In the genomic region with DNA sequence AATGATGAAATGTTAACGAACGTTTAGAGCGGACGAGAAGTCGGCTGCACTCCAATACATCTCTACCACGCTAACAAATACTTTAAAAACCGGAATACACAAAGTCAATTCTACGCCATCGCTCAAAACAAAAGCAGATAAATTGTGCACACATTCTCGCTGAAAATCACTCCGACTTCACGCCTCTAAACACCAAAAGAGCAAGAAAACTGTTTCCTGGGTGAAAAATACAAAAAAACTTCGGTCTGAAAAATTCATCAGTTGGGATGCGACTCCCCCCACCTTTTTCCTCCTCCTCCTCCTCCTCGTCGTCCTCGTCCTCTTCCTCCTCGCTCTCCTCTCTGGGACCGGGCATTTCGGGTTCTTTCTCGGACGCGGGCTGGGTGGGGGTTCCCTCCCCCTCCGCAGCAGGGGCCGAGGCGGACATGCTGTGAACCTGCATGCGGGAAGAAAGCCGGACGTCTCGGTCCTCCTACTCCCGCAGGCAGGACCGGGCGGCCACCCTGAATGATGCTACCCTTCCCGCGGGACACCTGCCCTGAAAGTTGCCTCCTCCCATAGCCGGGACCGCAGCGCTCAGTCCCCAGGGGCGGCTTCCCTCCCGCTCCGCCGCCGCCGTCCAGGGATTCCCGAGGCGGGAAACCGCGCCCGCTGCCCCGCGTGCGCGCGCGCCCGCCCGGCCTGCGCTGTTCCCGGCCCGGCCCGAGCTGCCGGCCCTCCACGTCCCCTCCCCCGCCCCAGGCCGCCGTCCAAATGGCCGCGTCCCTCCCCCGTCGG, we compare ENCODE assay signal across 1 cellular context.
A peak's percentile ranks its signal among the peaks of the same experiment; 100 is the strongest.
TF ChIP-seq lines count a peak whose summit lies in the region.

No MANE protein-coding gene starts in this region.

TF ChIP-seq in HepG2, 621 proteins besides CTCF, POLR2A, EP300 and RAD21 (continued from another document and continues in another):
- TF ChIP-seq DMTF1 (CRISPR knock-in tag; IDR thresholded peaks at IDR 0.05): no peak
- TF ChIP-seq ZNF790 (CRISPR knock-in tag; IDR thresholded peaks at IDR 0.05; ENCODE audit: borderline replicate concordance): no peak; the same call in 1 of the 2 replicates
- TF ChIP-seq, protein P1, sequence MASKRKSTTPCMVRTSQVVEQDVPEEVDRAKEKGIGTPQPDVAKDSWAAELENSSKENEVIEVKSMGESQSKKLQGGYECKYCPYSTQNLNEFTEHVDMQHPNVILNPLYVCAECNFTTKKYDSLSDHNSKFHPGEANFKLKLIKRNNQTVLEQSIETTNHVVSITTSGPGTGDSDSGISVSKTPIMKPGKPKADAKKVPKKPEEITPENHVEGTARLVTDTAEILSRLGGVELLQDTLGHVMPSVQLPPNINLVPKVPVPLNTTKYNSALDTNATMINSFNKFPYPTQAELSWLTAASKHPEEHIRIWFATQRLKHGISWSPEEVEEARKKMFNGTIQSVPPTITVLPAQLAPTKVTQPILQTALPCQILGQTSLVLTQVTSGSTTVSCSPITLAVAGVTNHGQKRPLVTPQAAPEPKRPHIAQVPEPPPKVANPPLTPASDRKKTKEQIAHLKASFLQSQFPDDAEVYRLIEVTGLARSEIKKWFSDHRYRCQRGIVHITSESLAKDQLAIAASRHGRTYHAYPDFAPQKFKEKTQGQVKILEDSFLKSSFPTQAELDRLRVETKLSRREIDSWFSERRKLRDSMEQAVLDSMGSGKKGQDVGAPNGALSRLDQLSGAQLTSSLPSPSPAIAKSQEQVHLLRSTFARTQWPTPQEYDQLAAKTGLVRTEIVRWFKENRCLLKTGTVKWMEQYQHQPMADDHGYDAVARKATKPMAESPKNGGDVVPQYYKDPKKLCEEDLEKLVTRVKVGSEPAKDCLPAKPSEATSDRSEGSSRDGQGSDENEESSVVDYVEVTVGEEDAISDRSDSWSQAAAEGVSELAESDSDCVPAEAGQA (IDR thresholded peaks at IDR 0.05; ENCODE audit: low read depth): no peak
- TF ChIP-seq, protein P1 (CRISPR knock-in tag; IDR thresholded peaks at IDR 0.05; ENCODE audit: borderline replicate concordance): no peak
- TF ChIP-seq TCF7 (IDR thresholded peaks at IDR 0.05; ENCODE audit: low read depth): no peak
- TF ChIP-seq, protein P2, sequence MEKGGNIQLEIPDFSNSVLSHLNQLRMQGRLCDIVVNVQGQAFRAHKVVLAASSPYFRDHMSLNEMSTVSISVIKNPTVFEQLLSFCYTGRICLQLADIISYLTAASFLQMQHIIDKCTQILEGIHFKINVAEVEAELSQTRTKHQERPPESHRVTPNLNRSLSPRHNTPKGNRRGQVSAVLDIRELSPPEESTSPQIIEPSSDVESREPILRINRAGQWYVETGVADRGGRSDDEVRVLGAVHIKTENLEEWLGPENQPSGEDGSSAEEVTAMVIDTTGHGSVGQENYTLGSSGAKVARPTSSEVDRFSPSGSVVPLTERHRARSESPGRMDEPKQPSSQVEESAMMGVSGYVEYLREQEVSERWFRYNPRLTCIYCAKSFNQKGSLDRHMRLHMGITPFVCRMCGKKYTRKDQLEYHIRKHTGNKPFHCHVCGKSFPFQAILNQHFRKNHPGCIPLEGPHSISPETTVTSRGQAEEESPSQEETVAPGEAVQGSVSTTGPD (CRISPR knock-in tag; IDR thresholded peaks at IDR 0.05): no peak
- no peak for TF ChIP-seq POLR2AphosphoS5 (IDR thresholded peaks at IDR 0.05; ENCODE audit: low read depth, low read length)
- TF ChIP-seq, protein P3, sequence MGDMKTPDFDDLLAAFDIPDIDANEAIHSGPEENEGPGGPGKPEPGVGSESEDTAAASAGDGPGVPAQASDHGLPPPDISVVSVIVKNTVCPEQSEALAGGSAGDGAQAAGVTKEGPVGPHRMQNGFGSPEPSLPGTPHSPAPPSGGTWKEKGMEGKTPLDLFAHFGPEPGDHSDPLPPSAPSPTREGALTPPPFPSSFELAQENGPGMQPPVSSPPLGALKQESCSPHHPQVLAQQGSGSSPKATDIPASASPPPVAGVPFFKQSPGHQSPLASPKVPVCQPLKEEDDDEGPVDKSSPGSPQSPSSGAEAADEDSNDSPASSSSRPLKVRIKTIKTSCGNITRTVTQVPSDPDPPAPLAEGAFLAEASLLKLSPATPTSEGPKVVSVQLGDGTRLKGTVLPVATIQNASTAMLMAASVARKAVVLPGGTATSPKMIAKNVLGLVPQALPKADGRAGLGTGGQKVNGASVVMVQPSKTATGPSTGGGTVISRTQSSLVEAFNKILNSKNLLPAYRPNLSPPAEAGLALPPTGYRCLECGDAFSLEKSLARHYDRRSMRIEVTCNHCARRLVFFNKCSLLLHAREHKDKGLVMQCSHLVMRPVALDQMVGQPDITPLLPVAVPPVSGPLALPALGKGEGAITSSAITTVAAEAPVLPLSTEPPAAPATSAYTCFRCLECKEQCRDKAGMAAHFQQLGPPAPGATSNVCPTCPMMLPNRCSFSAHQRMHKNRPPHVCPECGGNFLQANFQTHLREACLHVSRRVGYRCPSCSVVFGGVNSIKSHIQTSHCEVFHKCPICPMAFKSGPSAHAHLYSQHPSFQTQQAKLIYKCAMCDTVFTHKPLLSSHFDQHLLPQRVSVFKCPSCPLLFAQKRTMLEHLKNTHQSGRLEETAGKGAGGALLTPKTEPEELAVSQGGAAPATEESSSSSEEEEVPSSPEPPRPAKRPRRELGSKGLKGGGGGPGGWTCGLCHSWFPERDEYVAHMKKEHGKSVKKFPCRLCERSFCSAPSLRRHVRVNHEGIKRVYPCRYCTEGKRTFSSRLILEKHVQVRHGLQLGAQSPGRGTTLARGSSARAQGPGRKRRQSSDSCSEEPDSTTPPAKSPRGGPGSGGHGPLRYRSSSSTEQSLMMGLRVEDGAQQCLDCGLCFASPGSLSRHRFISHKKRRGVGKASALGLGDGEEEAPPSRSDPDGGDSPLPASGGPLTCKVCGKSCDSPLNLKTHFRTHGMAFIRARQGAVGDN (CRISPR knock-in tag; IDR thresholded peaks at IDR 0.05): no peak
- peak; percentile 29 for TF ChIP-seq SRSF1 (optimal IDR thresholded peaks at IDR 0.05; ENCODE audit: low read depth, low read length)
- 0 out of 2 replicates have a peak, but pooled peaks have one; percentile 18 for TF ChIP-seq ZBTB38 (CRISPR knock-in tag; IDR thresholded peaks at IDR 0.05)
- 0 out of 2 replicates have a peak, but pooled peaks have one; percentile 15 for TF ChIP-seq ZNF570 (CRISPR knock-in tag; IDR thresholded peaks at IDR 0.05; ENCODE audit: borderline replicate concordance)
- no peak for TF ChIP-seq NKX3-1 (CRISPR knock-in tag; IDR thresholded peaks at IDR 0.05)
- no peak for TF ChIP-seq RFX3 (CRISPR knock-in tag; IDR thresholded peaks at IDR 0.05)
- no peak for TF ChIP-seq MTF2 (CRISPR knock-in tag; IDR thresholded peaks at IDR 0.05; ENCODE audit: borderline replicate concordance)
- TF ChIP-seq, protein P4, sequence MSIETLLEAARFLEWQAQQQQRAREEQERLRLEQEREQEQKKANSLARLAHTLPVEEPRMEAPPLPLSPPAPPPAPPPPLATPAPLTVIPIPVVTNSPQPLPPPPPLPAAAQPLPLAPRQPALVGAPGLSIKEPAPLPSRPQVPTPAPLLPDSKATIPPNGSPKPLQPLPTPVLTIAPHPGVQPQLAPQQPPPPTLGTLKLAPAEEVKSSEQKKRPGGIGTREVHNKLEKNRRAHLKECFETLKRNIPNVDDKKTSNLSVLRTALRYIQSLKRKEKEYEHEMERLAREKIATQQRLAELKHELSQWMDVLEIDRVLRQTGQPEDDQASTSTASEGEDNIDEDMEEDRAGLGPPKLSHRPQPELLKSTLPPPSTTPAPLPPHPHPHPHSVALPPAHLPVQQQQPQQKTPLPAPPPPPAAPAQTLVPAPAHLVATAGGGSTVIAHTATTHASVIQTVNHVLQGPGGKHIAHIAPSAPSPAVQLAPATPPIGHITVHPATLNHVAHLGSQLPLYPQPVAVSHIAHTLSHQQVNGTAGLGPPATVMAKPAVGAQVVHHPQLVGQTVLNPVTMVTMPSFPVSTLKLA (IDR thresholded peaks at IDR 0.05): no peak
- TF ChIP-seq PITX1 (CRISPR knock-in tag; IDR thresholded peaks at IDR 0.05): 0 out of 2 replicates have a peak, but pooled peaks have one; percentile 34
- no peak for TF ChIP-seq RAD51 (IDR thresholded peaks at IDR 0.05; ENCODE audit: borderline replicate concordance)
- TF ChIP-seq, protein P5, sequence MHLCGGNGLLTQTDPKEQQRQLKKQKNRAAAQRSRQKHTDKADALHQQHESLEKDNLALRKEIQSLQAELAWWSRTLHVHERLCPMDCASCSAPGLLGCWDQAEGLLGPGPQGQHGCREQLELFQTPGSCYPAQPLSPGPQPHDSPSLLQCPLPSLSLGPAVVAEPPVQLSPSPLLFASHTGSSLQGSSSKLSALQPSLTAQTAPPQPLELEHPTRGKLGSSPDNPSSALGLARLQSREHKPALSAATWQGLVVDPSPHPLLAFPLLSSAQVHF (CRISPR knock-in tag; IDR thresholded peaks at IDR 0.05): no peak
- peak; percentile 30; the same call in 1 of the 2 replicates for TF ChIP-seq E2F1 (CRISPR knock-in tag; IDR thresholded peaks at IDR 0.05)
- 0 out of 2 replicates have a peak, but pooled peaks have one; percentile 4 for TF ChIP-seq ZSCAN25 (CRISPR knock-in tag; IDR thresholded peaks at IDR 0.05)
- TF ChIP-seq, protein P6, sequence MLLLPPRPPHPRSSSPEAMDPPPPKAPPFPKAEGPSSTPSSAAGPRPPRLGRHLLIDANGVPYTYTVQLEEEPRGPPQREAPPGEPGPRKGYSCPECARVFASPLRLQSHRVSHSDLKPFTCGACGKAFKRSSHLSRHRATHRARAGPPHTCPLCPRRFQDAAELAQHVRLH (CRISPR knock-in tag; IDR thresholded peaks at IDR 0.05; ENCODE audit: borderline replicate concordance, low read depth): no peak
- TF ChIP-seq, protein P7, sequence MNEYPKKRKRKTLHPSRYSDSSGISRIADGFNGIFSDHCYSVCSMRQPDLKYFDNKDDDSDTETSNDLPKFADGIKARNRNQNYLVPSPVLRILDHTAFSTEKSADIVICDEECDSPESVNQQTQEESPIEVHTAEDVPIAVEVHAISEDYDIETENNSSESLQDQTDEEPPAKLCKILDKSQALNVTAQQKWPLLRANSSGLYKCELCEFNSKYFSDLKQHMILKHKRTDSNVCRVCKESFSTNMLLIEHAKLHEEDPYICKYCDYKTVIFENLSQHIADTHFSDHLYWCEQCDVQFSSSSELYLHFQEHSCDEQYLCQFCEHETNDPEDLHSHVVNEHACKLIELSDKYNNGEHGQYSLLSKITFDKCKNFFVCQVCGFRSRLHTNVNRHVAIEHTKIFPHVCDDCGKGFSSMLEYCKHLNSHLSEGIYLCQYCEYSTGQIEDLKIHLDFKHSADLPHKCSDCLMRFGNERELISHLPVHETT (CRISPR knock-in tag; conservative IDR thresholded peaks at IDR 0.05): no peak
- no peak for TF ChIP-seq ZFP36 (IDR thresholded peaks at IDR 0.05; ENCODE audit: borderline replicate concordance, low read depth, low read length, partially characterized antibody)
- no peak for TF ChIP-seq TARDBP (CRISPR knock-in tag; IDR thresholded peaks at IDR 0.05)
- TF ChIP-seq, protein P8, sequence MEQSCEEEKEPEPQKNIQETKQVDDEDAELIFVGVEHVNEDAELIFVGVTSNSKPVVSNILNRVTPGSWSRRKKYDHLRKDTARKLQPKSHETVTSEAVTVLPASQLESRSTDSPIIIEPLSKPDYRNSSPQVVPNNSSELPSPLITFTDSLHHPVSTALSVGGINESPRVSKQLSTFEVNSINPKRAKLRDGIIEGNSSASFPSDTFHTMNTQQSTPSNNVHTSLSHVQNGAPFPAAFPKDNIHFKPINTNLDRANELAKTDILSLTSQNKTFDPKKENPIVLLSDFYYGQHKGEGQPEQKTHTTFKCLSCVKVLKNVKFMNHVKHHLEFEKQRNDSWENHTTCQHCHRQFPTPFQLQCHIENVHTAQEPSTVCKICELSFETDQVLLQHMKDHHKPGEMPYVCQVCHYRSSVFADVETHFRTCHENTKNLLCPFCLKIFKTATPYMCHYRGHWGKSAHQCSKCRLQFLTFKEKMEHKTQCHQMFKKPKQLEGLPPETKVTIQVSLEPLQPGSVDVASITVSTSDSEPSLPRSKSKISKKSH (CRISPR knock-in tag; IDR thresholded peaks at IDR 0.05; ENCODE audit: borderline replicate concordance): no peak; the same call in 1 of the 2 replicates
- TF ChIP-seq PCBP1 (IDR thresholded peaks at IDR 0.05; ENCODE audit: borderline replicate concordance, low read depth, low read length): no peak
- no peak for TF ChIP-seq THYN1 (CRISPR knock-in tag; IDR thresholded peaks at IDR 0.05; ENCODE audit: borderline replicate concordance, low read depth)
- no peak for TF ChIP-seq SRSF9 (IDR thresholded peaks at IDR 0.05; ENCODE audit: borderline replicate concordance, insufficient read depth, low read depth, low read length, poor library complexity, severe bottlenecking)
- TF ChIP-seq REL (CRISPR knock-in tag; conservative IDR thresholded peaks at IDR 0.05): no peak
